ENCODE assay signal across 8 cellular contexts in the genomic region with DNA sequence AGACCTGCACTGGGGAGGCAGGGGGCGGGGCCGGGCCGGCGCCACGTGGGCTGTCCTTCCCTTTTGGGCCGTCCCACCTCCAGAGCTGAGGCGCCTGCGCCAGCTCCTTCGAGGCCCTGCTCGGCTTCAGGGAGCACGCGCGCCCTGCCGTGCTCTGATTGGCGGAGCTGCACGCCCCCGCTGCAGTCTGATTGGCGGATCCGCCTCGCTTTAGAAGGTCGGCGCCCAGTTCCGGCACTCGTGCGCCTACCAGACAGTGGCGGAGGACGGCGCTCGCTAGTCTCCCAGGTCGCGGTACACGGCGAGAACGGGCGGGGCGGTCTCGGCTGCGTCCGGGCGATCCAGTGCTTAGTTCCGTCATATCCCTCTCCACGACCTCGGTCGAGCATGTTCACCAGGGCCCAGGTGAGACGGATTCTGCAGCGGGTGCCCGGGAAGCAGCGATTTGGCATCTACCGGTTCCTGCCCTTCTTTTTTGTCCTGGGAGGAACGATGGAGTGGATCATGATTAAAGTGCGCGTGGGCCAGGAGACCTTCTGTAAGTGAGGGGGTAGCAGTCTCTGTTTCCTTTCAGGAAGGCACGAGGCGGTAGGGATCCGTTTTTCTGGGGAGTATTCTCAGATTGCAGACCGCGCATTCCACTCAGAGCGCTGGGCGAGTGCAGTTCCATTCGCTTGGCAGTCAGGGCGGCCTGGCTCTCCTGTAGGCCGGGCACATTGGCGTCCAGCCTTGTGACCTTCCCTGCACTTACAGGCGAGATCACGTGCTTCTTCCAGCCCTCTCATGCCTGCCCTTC. TPM values are rescaled to one million over a fixed set of nuclear protein-coding genes. Genes with fewer than 3 reads are reported as not detected.
DNase-seq lines count a peak whose midpoint lies in the region; ATAC-seq and TF ChIP-seq lines count a peak whose summit lies in the region.

A gene with protein sequence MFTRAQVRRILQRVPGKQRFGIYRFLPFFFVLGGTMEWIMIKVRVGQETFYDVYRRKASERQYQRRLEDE (plus strand): TSS at position 237 of the 796 bp plus-strand sequence. CDS start 151 bp downstream, at position 388.

- peak within 1 kb of the TSS; percentile 74 for H3K27ac ChIP-seq in CD4-positive, alpha-beta memory T cell (ENCODE audit: low read depth, low read length)
- peak within 1 kb of the TSS; percentile 89 for H3K27ac ChIP-seq in liver (ENCODE audit: low read depth in 1 of 2, low read length in 2 of 2)

- peaks cover 7 to 25% of the 10 kb centered on the region in 2 donors for H3K36me3 Mint-ChIP-seq in CD4-positive, alpha-beta memory T cell
- H3K36me3 Mint-ChIP-seq in activated CD4-positive, alpha-beta memory T cell treated with anti-CD3 and anti-CD28 coated beads for 36 hours, result peaks cover 19% of the 10 kb centered on the region

- H3K9me3 Mint-ChIP-seq in CD4-positive, alpha-beta memory T cell, result peaks cover 0 to 3% (median 0%) of the 10 kb centered on the region in 8 donors
- no peaks in the 10 kb centered on the region for H3K9me3 Mint-ChIP-seq in activated CD4-positive, alpha-beta memory T cell treated with anti-CD3 and anti-CD28 coated beads for 36 hours

- no peak for TF ChIP-seq CTCF in liver (IDR thresholded peaks at IDR 0.05; ENCODE audit: low read depth, low read length, missing input control)

- peak within 1 kb of the TSS; percentile 94 to 100 (median 99) for H3K27ac Mint-ChIP-seq in CD4-positive, alpha-beta memory T cell
- H3K27ac Mint-ChIP-seq in activated CD4-positive, alpha-beta memory T cell treated with anti-CD3 and anti-CD28 coated beads for 36 hours, result peak within 1 kb of the TSS; percentile 92

- POLR2A ChIA-PET in CD4-positive, alpha-beta memory T cell (lab: Charles Lee; ENCODE audit: partially characterized antibody), result interaction anchor here (0.6 to 1.9 kb wide), 12 partner anchors 10 to 541 kb away, joined by 3 to 9 read pairs (median 4); a partner anchor contains a TSS
- POLR2A ChIA-PET in activated CD4-positive, alpha-beta memory T cell treated with anti-CD3 and anti-CD28 coated beads for 36 hours (lab: Charles Lee), result interaction anchor here (0.6 to 1.5 kb wide), 9 partner anchors 10 to 446 kb away, joined by 3 to 6 read pairs (median 3); no protein-coding TSS in a partner anchor

- peak within 1 kb of the TSS; percentile 69 to 83 for H3K9ac ChIP-seq in liver (ENCODE audit: low read depth in 1 of 2, low read length in 2 of 2)

- H3K9me3 ChIP-seq in CD4-positive, alpha-beta memory T cell (ENCODE audit: control insufficient read depth in 1 of 2, low read length in 2 of 2), result no peaks in the 10 kb centered on the region
- no peaks in the 10 kb centered on the region for H3K9me3 ChIP-seq in liver (ENCODE audit: control insufficient read depth in 4 of 4, low read length in 3 of 4)

- H3K36me3 ChIP-seq in CD4-positive, alpha-beta memory T cell (ENCODE audit: insufficient read depth, low read length), result no peaks in the 10 kb centered on the region
- peaks cover 2 to 6% (median 4%) of the 10 kb centered on the region in 4 donors for H3K36me3 ChIP-seq in liver (ENCODE audit: control insufficient read depth in 4 of 4, insufficient read depth in 3 of 4, low read depth in 1 of 4, low read length in 3 of 4)

- H3K27me3 Mint-ChIP-seq in CD4-positive, alpha-beta memory T cell, result no peaks in the 10 kb centered on the region
- no peaks in the 10 kb centered on the region for H3K27me3 Mint-ChIP-seq in activated CD4-positive, alpha-beta memory T cell treated with anti-CD3 and anti-CD28 coated beads for 36 hours

- WGBS in liver, result under 1% methylated on average over 65 of the region's 65 CpGs

- H3K4me1 ChIP-seq in CD4-positive, alpha-beta memory T cell (ENCODE audit: insufficient read depth, low read length), result peaks cover 46% of the 10 kb centered on the region
- H3K4me1 ChIP-seq in liver (ENCODE audit: control insufficient read depth in 4 of 4, insufficient read depth in 4 of 4, low read length in 3 of 4), result peaks cover 9 to 37% (median 25%) of the 10 kb centered on the region in 4 donors

- TF ChIP-seq RAD21 in liver (IDR thresholded peaks at IDR 0.05), result no peak

- H3K27me3 ChIP-seq in CD4-positive, alpha-beta memory T cell (ENCODE audit: insufficient read depth, low read length), result no peaks in the 10 kb centered on the region
- no peaks in the 10 kb centered on the region for H3K27me3 ChIP-seq in liver (ENCODE audit: control insufficient read depth in 4 of 4, insufficient read depth in 4 of 4, low read length in 3 of 4)

- intact Hi-C loops in CD4-positive, alpha-beta memory T cell (cut with micrococcal nuclease), result loop anchor here (1.0 to 5.0 kb wide), 4 partner anchors 80 to 1036 kb away; a partner anchor contains a TSS
- intact Hi-C loops in activated CD4-positive, alpha-beta memory T cell treated with anti-CD3 and anti-CD28 coated beads for 36 hours (cut with micrococcal nuclease), result loop anchor here (1.0 to 10.0 kb wide), 8 partner anchors 81 to 1348 kb away; a partner anchor contains a TSS

- H3K4me3 ChIP-seq in CD4-positive, alpha-beta memory T cell (ENCODE audit: low read length in 2 of 2), result peak within 1 kb of the TSS; percentile 83 to 95
- H3K4me3 ChIP-seq in liver (ENCODE audit: low read depth in 1 of 3, low read length in 3 of 3), result peak within 1 kb of the TSS; percentile 58 to 89 (median 65)

- H3K4me3 Mint-ChIP-seq in CD4-positive, alpha-beta memory T cell, result peak within 1 kb of the TSS; percentile 98 to 100 (median 100)
- H3K4me3 Mint-ChIP-seq in activated CD4-positive, alpha-beta memory T cell treated with anti-CD3 and anti-CD28 coated beads for 36 hours, result peak within 1 kb of the TSS; percentile 92

- DNase-seq in CD4-positive, alpha-beta memory T cell, result peak; percentile 96 to 99 (median 98)
- DNase-seq in NCI-H82 (lab: John Stamatoyannopoulos, UW) (peak; percentile 98), dermis microvascular lymphatic vessel endothelial cell (ENCODE audit: low read depth in 2 of 2) (peak; percentile 94 to 100)
- DNase-seq in activated CD4-positive, alpha-beta memory T cell treated with anti-CD3 and anti-CD28 coated beads for 36 hours, result peak; percentile 99
- peak; percentile 97 for DNase-seq in stimulated activated CD4-positive, alpha-beta T cell treated with anti-CD3 and anti-CD28 coated beads, Interleukin-4, amount 100 ng/mL, for 1 hour

- peak; percentile 82 for ATAC-seq in GM19452 (IDR thresholded peaks at IDR 0.05; ENCODE audit: unreplicated experiment)
- peak; percentile 82 for ATAC-seq in HG03575 (IDR thresholded peaks at IDR 0.05; ENCODE audit: extremely low read depth, insufficient number of reproducible peaks, low FRiP score, unreplicated experiment)

- CTCF ChIA-PET in CD4-positive, alpha-beta memory T cell (lab: Charles Lee; ENCODE audit: partially characterized antibody), result interaction anchor here (0.9 to 1.3 kb wide), 2 partner anchors 8 to 89 kb away, joined by 3 to 4 read pairs; no protein-coding TSS in a partner anchor
- CTCF ChIA-PET in activated CD4-positive, alpha-beta memory T cell treated with anti-CD3 and anti-CD28 coated beads for 36 hours (lab: Charles Lee), result interaction anchor here (0.9 kb wide), 1 partner anchor 169 kb away, joined by 5 read pairs; a partner anchor contains a TSS

- peaks cover 24 to 68% (median 49%) of the 10 kb centered on the region in 4 donors for H3K4me1 Mint-ChIP-seq in CD4-positive, alpha-beta memory T cell
- H3K4me1 Mint-ChIP-seq in activated CD4-positive, alpha-beta memory T cell treated with anti-CD3 and anti-CD28 coated beads for 36 hours (ENCODE audit: low read depth), result peaks cover 41% of the 10 kb centered on the region

TF ChIP-seq in liver, 16 proteins besides CTCF, POLR2A, EP300 and RAD21 (continues in another document):
- TF ChIP-seq GABPA (IDR thresholded peaks at IDR 0.05 in 1 of 2, conservative IDR thresholded peaks at IDR 0.05 in 1 of 2) (peak in 1 of 2 donors; percentile 58), YY1 (IDR thresholded peaks at IDR 0.05) (peak; percentile 73), RXRA (IDR thresholded peaks at IDR 0.05) (peak; percentile 83 to 89), FOXA2 (IDR thresholded peaks at IDR 0.05) (no peak), TAF1 (conservative IDR thresholded peaks at IDR 0.05) (peak; percentile 91), FOXA1 (IDR thresholded peaks at IDR 0.05) (peak; percentile 19)
- TF ChIP-seq, protein P1, sequence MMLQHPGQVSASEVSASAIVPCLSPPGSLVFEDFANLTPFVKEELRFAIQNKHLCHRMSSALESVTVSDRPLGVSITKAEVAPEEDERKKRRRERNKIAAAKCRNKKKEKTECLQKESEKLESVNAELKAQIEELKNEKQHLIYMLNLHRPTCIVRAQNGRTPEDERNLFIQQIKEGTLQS (IDR thresholded peaks at IDR 0.05), result no peak
- TF ChIP-seq, protein P2, sequence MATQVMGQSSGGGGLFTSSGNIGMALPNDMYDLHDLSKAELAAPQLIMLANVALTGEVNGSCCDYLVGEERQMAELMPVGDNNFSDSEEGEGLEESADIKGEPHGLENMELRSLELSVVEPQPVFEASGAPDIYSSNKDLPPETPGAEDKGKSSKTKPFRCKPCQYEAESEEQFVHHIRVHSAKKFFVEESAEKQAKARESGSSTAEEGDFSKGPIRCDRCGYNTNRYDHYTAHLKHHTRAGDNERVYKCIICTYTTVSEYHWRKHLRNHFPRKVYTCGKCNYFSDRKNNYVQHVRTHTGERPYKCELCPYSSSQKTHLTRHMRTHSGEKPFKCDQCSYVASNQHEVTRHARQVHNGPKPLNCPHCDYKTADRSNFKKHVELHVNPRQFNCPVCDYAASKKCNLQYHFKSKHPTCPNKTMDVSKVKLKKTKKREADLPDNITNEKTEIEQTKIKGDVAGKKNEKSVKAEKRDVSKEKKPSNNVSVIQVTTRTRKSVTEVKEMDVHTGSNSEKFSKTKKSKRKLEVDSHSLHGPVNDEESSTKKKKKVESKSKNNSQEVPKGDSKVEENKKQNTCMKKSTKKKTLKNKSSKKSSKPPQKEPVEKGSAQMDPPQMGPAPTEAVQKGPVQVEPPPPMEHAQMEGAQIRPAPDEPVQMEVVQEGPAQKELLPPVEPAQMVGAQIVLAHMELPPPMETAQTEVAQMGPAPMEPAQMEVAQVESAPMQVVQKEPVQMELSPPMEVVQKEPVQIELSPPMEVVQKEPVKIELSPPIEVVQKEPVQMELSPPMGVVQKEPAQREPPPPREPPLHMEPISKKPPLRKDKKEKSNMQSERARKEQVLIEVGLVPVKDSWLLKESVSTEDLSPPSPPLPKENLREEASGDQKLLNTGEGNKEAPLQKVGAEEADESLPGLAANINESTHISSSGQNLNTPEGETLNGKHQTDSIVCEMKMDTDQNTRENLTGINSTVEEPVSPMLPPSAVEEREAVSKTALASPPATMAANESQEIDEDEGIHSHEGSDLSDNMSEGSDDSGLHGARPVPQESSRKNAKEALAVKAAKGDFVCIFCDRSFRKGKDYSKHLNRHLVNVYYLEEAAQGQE (IDR thresholded peaks at IDR 0.05), result peak; percentile 94

RNA-seq across cellular contexts. Expression of the gene that starts here (rescaled TPM):
- total RNA-seq in CD4-positive, alpha-beta memory T cell, result 10 to 100 TPM; 12.1 to 13.2 TPM
- polyA plus RNA-seq in CD4-positive, alpha-beta memory T cell, result 10 to 100 TPM; 26.5 to 27.1 TPM
- total RNA-seq in activated CD4-positive, alpha-beta memory T cell treated with anti-CD3 and anti-CD28 coated beads for 36 hours, result 10 to 100 TPM; 12.9 to 13.3 TPM
- total RNA-seq in dermis microvascular lymphatic vessel endothelial cell (4.8 and 5.8 TPM in 2 replicates), liver (1 to 10 TPM; 3.3 to 8.5 TPM)
- 10 to 100 TPM in 1 of 2 donors, 1 to 10 TPM in 1; 5.1 to 39.9 TPM for polyA plus RNA-seq in liver

Comparison
In these comparisons a context has a peak if more than half of its experiments do, and no peak if none do; other contexts are left out.
1. Peak in every context shown above with its lines: DNase-seq, ATAC-seq, H3K4me3 ChIP-seq and H3K27ac ChIP-seq.